In genomic region chr15:63891079-63891762, GRCh38 we compare ENCODE assay signal across 8 cellular contexts. TPM values are rescaled to one million over a fixed set of nuclear protein-coding genes. Genes with fewer than 3 reads are reported as not detected.
DNase-seq lines count a peak whose midpoint lies in the region; ATAC-seq and TF ChIP-seq lines count a peak whose summit lies in the region.

No MANE protein-coding gene starts in this region.

- peak; percentile 98 for ATAC-seq in SK-N-SH treated with all-trans-retinoic acid at 6 μM for 48 hours

- no peak overlapping the region for H3K4me3 Mint-ChIP-seq in activated naive CD4-positive, alpha-beta T cell treated with anti-CD3 and anti-CD28 coated beads for 36 hours

- no peaks in the 10 kb centered on the region for H3K9me3 Mint-ChIP-seq in activated naive CD4-positive, alpha-beta T cell treated with anti-CD3 and anti-CD28 coated beads for 36 hours

- no peak overlapping the region for H3K27ac Mint-ChIP-seq in activated naive CD4-positive, alpha-beta T cell treated with anti-CD3 and anti-CD28 coated beads for 36 hours

- CTCF ChIA-PET in activated naive CD4-positive, alpha-beta T cell treated with anti-CD3 and anti-CD28 coated beads for 36 hours (lab: Charles Lee) = interaction anchor here (0.7 to 4.3 kb wide), 31 partner anchors 8 to 291 kb away, joined by 3 to 46 read pairs (median 4); partner anchors contain the start of gene DAPK2

- DNase-seq in GM03348 (ENCODE audit: low spot score) (peak; percentile 88), NAMALWA (ENCODE audit: low spot score) (peak; percentile 83), head of caudate nucleus (peak; percentile 60 to 94 (median 85)), posterior cingulate gyrus (peak; percentile 56 to 97 (median 84)), ureter (ENCODE audit: low spot score) (peak; percentile 74), cerebellar nuclear complex (lab: John Stamatoyannopoulos, UW) (no peak)
- peak; percentile 86 for DNase-seq in activated naive CD4-positive, alpha-beta T cell treated with anti-CD3 and anti-CD28 coated beads for 36 hours

- H3K27me3 Mint-ChIP-seq in activated naive CD4-positive, alpha-beta T cell treated with anti-CD3 and anti-CD28 coated beads for 36 hours (ENCODE audit: low read depth) = no peaks in the 10 kb centered on the region

- H3K36me3 Mint-ChIP-seq in activated naive CD4-positive, alpha-beta T cell treated with anti-CD3 and anti-CD28 coated beads for 36 hours (ENCODE audit: low read depth) = no peaks in the 10 kb centered on the region

- intact Hi-C loops in activated naive CD4-positive, alpha-beta T cell treated with anti-CD3 and anti-CD28 coated beads for 36 hours (cut with micrococcal nuclease) = loop anchor here (1.0 to 5.0 kb wide), 6 partner anchors 30 to 424 kb away; partner anchors contain the start of gene DAPK2
- intact Hi-C loops in head of caudate nucleus (cut with DNase I) (no loop called here), posterior cingulate gyrus (cut with DNase I) (loop anchor here (1.0 to 5.0 kb wide), 4 partner anchors 59 to 279 kb away; partner anchors contain the start of gene HERC1)

- peaks cover 40% of the 10 kb centered on the region for H3K4me1 Mint-ChIP-seq in activated naive CD4-positive, alpha-beta T cell treated with anti-CD3 and anti-CD28 coated beads for 36 hours (ENCODE audit: low read depth)

TF ChIP-seq in SK-N-SH treated with all-trans-retinoic acid at 6 μM for 48 hours, 23 proteins besides CTCF, POLR2A, EP300 and RAD21:
- TF ChIP-seq CSRNP3 (CRISPR knock-in tag; IDR thresholded peaks at IDR 0.05) (no peak), ZFP30 (CRISPR knock-in tag; IDR thresholded peaks at IDR 0.05) (no peak), TSHZ2 (CRISPR knock-in tag; IDR thresholded peaks at IDR 0.05) (no peak), BACH2 (CRISPR knock-in tag; IDR thresholded peaks at IDR 0.05; ENCODE audit: borderline replicate concordance) (no peak), ZC3H10 (CRISPR knock-in tag; IDR thresholded peaks at IDR 0.05) (no peak), PPARA (CRISPR knock-in tag; IDR thresholded peaks at IDR 0.05; ENCODE audit: borderline replicate concordance) (no peak), GLIS3 (CRISPR knock-in tag; IDR thresholded peaks at IDR 0.05) (no peak)
- TF ChIP-seq, protein P1, sequence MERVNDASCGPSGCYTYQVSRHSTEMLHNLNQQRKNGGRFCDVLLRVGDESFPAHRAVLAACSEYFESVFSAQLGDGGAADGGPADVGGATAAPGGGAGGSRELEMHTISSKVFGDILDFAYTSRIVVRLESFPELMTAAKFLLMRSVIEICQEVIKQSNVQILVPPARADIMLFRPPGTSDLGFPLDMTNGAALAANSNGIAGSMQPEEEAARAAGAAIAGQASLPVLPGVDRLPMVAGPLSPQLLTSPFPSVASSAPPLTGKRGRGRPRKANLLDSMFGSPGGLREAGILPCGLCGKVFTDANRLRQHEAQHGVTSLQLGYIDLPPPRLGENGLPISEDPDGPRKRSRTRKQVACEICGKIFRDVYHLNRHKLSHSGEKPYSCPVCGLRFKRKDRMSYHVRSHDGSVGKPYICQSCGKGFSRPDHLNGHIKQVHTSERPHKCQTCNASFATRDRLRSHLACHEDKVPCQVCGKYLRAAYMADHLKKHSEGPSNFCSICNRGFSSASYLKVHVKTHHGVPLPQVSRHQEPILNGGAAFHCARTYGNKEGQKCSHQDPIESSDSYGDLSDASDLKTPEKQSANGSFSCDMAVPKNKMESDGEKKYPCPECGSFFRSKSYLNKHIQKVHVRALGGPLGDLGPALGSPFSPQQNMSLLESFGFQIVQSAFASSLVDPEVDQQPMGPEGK (CRISPR knock-in tag; IDR thresholded peaks at IDR 0.05; ENCODE audit: borderline replicate concordance) = no peak

RNA-seq across cellular contexts. Expression of gene HERC1, which starts 57.5 kb away (rescaled TPM):
- total RNA-seq in activated naive CD4-positive, alpha-beta T cell treated with anti-CD3 and anti-CD28 coated beads for 36 hours = 10 to 100 TPM; 64.6 to 68.3 TPM
- 126 TPM for total RNA-seq in ureter

Comparison
In these comparisons a context has a peak if more than half of its experiments do, and no peak if none do; other contexts are left out.
1. DNase-seq: peak in GM03348 (single experiment), NAMALWA (single experiment), activated naive CD4-positive, alpha-beta T cell treated with anti-CD3 and anti-CD28 coated beads for 36 hours (single experiment), head of caudate nucleus (42 of 42), posterior cingulate gyrus (10 of 10) and ureter (single experiment); none in cerebellar nuclear complex (0 of 2).